In the genomic region with DNA sequence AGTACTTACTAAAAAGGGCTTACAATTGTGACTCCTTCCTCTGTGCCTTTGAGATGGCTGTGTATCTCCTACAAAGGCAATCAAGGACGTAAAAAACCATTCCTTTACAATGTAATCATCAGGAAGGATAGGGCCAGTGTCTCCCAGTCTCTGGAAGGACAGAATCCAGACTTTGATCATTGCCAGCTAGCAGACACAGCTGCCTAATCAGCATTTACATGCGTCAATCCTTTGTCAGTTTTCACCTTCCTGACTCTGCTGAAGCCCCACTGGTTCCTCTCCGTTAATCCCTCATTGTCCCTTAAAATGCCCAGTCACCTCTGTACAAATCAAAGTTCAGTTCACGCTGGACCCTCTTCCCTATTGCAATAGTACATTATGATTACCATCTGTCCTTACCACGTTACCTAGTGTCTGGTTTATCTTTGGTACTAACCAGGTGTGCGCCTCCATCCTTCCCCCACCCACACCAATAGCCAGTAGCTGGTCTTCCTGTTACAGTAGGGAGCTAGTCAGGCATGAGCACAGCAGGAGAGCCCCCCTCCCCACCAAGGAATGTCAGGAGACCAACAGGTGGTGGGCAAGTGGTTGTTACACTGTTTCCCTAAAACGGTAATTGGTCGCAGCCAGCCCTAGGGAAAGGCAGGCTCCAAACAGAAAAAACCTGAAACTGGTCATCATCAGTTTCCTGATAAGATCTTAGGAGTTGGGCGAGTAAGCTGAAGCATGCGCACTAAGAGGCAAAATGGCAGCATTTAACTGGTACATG, we compare ENCODE assay signal across 1 cellular context.
TF ChIP-seq lines count a peak whose summit lies in the region.

No MANE protein-coding gene starts in this region.

TF ChIP-seq in HEK293, 187 proteins besides CTCF, POLR2A, EP300 and RAD21:
- TF ChIP-seq ZNF211 (tag by site-specific recombination; IDR thresholded peaks at IDR 0.05; ENCODE audit: low read depth), result no peak
- TF ChIP-seq ZNF292 (tag by site-specific recombination; IDR thresholded peaks at IDR 0.05; ENCODE audit: borderline replicate concordance, low read depth), result no peak
- peak; percentile 64 for TF ChIP-seq SCRT2 (tag by site-specific recombination; IDR thresholded peaks at IDR 0.05)
